27 cellular contexts compared by ENCODE assay signal in genomic region chr19:28914173-28914572, GRCh38.
"Had no signal": no experiment of that assay in that cellular context is flagged by ENCODE, and none has a peak within 500 bp of the region (broad histone marks: within the 10 kb centered on the region; RNA-seq: fewer than 3 reads in every experiment).

No MANE protein-coding gene starts in this region.

- H3K4me1 ChIP-seq: esophagus squamous epithelium, gastrocnemius medialis, left lung, lower lobe of right lung had no signal

- DNase-seq: dermis blood vessel endothelial cell; dorsolateral prefrontal cortex; effector CD4-positive, alpha-beta T cell; effector memory CD4-positive, alpha-beta T cell; erythroblast; esophagus squamous epithelium; foreskin fibroblast; foreskin melanocyte; gastrocnemius medialis; heart left ventricle; hypothalamus; immature natural killer cell; islet precursor cell; kidney; kidney glomerular epithelial cell; left lung; left ventricle myocardium superior; lower lobe of right lung; mesenchymal stem cell; midbrain; naive thymus-derived CD4-positive, alpha-beta T cell had no signal

- H3K4me3 ChIP-seq: coronary artery, dorsolateral prefrontal cortex, esophagus squamous epithelium, gastrocnemius medialis, heart left ventricle, hepatocyte, left lung, lower lobe of right lung had no signal

- H3K27me3 ChIP-seq: esophagus squamous epithelium, heart left ventricle, hepatocyte had no signal

- H2AFZ ChIP-seq: hepatocyte had no signal

- FAIRE-seq: colon, endometrium, kidney had no signal

- H3K27ac ChIP-seq: coronary artery, dorsolateral prefrontal cortex, epithelial cell of prostate, esophagus squamous epithelium, gastrocnemius medialis, heart left ventricle, hepatocyte, left lung, lower lobe of right lung had no signal

- H3K79me2 ChIP-seq: hepatocyte had no signal

- H3K4me2 ChIP-seq: hepatocyte had no signal

- ATAC-seq: esophagus mucosa; gastrocnemius medialis; heart left ventricle; left lung; left ventricle myocardium superior; lower lobe of right lung; naive thymus-derived CD4-positive, alpha-beta T cell had no signal

- H3K9me3 ChIP-seq: esophagus squamous epithelium, gastrocnemius medialis, heart left ventricle, left lung, lower lobe of right lung had no signal

- H3K36me3 ChIP-seq: esophagus squamous epithelium, gastrocnemius medialis, heart left ventricle, left lung, lower lobe of right lung had no signal
